10 cellular contexts compared by ENCODE assay signal in the genomic region with DNA sequence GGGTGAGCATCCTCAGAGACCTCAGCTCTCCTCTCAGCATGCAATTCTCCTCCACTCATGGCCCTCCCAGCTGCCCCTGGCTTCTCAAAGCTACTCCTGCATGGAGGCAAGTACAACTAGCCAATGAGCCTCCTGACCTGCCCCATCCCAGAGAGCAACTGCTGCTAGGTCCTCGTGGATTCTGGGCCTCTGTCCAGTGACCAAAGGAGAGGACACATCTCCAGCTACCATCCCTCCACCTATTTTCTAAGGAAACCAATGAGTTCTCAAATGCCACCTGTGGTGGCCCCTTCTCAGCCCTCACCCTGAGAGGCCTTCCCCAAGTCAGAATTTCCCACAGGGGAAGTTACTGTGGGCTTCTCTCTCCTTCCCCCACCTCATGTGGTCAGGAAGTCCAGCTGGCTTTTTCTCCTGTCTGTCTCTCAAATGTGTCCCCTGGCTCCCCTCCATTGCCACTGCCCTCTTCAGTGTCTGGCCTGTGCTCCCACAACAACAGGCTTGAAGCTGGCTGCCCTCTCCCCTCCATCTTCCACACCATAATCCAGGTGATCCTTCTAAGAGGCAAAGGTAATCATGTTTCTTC. TPM values are rescaled to one million over a fixed set of nuclear protein-coding genes. Genes with fewer than 3 reads are reported as not detected.
DNase-seq lines count a peak whose midpoint lies in the region; ATAC-seq and TF ChIP-seq lines count a peak whose summit lies in the region.
"Had no signal": no experiment of that assay in that cellular context is flagged by ENCODE, and none has a peak within 500 bp of the region (broad histone marks: within the 10 kb centered on the region; RNA-seq: fewer than 3 reads in every experiment).

No MANE protein-coding gene starts in this region.

- peak overlapping the region; percentile 95 for H2AK5ac ChIP-seq in IMR-90 (ENCODE audit: low read depth, low read length)

- intact Hi-C loops in IMR-90 (cut with micrococcal nuclease): loop anchor here (5.0 to 10.0 kb wide), 3 partner anchors 72 to 200 kb away; no protein-coding TSS in a partner anchor
- intact Hi-C loops in esophagus squamous epithelium (cut with DNase I): no loop called here

- peak overlapping the region; percentile 82 for H4K91ac ChIP-seq in IMR-90 (ENCODE audit: insufficient read depth, low read depth, low read length)

- peak overlapping the region; percentile 94 for H3K27ac Mint-ChIP-seq in activated naive CD8-positive, alpha-beta T cell treated with anti-CD3 and anti-CD28 coated beads, Interleukin-2, amount 50 U/mL, for 24 hours
- H3K27ac Mint-ChIP-seq in nephron: peak overlapping the region; percentile 28 to 84 (median 79)

- no peaks in the 10 kb centered on the region for H4K20me1 ChIP-seq in IMR-90 (ENCODE audit: insufficient read depth, low read length)

- 0 out of 2 replicates have a peak overlapping the region, but pooled peaks have one; percentile 22 for H3K18ac ChIP-seq in IMR-90 (ENCODE audit: low read depth, low read length)

- WGBS in IMR-90 (ENCODE audit: extremely low coverage in 2 of 2, insufficient read length in 1 of 2), 2 experiments: 60% methylated on average over 1 of the region's 1 CpG; no CpG with 5 or more reads in 1 of the 2 experiments
- 75 to 86% methylated on average over 1 of the region's 1 CpG for WGBS in esophagus squamous epithelium, 2 donors

- dilution Hi-C loops in IMR-90 (cut with HindIII; ENCODE audit: low sequenced_read_pairs, unreplicated experiment): no loop called here

- H3K36me3 ChIP-seq in IMR-90 (ENCODE audit: control insufficient read depth, insufficient read depth, low read length) (no peaks in the 10 kb centered on the region), esophagus squamous epithelium (no peaks in the 10 kb centered on the region)
- H3K36me3 ChIP-seq: MG63 had no signal

- peaks cover 18% of the 10 kb centered on the region for H3K9me1 ChIP-seq in IMR-90 (ENCODE audit: insufficient read depth, low read length)

- H3K14ac ChIP-seq in IMR-90 (replicated peaks; ENCODE audit: low read depth, low read length): peak overlapping the region; percentile 46

- peak overlapping the region; percentile 98; the same call in 2 of the 3 replicates for H2BK15ac ChIP-seq in IMR-90 (ENCODE audit: low read depth, low read length)

- no peaks in the 10 kb centered on the region for H3K27me3 ChIP-seq in IMR-90 (ENCODE audit: control insufficient read depth, insufficient read depth, low read length)
- H3K27me3 ChIP-seq in esophagus squamous epithelium: no peaks in the 10 kb centered on the region
- H3K27me3 ChIP-seq: MG63 had no signal

- H3K27ac ChIP-seq in IMR-90 (ENCODE audit: insufficient read depth, low read length) (no peak overlapping the region), esophagus squamous epithelium (peak overlapping the region in 2 of 4 donors; percentile 32 to 68)

- no peak for ATAC-seq in IMR-90 (ENCODE audit: low read depth)
- no peak for ATAC-seq in activated naive CD8-positive, alpha-beta T cell treated with anti-CD3 and anti-CD28 coated beads, Interleukin-2, amount 50 U/mL, for 24 hours

- no peak overlapping the region for H2AK9ac ChIP-seq in IMR-90 (replicated peaks; ENCODE audit: low read depth, low read length, poor library complexity)

- TF ChIP-seq POLR2A in IMR-90 (IDR thresholded peaks at IDR 0.05; ENCODE audit: low read depth, low read length): no peak
- no peak for TF ChIP-seq POLR2A in esophagus squamous epithelium (IDR thresholded peaks at IDR 0.05)

- no peak for TF ChIP-seq RAD21 in IMR-90 (IDR thresholded peaks at IDR 0.05; ENCODE audit: low read length)

- POLR2A ChIA-PET in IMR-90 (lab: Charles Lee; ENCODE audit: unreplicated experiment): no interaction called here

- peaks cover 75% of the 10 kb centered on the region for H3K4me1 Mint-ChIP-seq in activated naive CD8-positive, alpha-beta T cell treated with anti-CD3 and anti-CD28 coated beads, Interleukin-2, amount 50 U/mL, for 24 hours
- H3K4me1 Mint-ChIP-seq in nephron: peaks cover 59% of the 10 kb centered on the region

- H2BK5ac ChIP-seq in IMR-90 (ENCODE audit: low read depth, low read length, poor library complexity, severe bottlenecking): peak overlapping the region; percentile 17

- peak overlapping the region; percentile 48 for H3K4me3 Mint-ChIP-seq in activated naive CD8-positive, alpha-beta T cell treated with anti-CD3 and anti-CD28 coated beads, Interleukin-2, amount 50 U/mL, for 24 hours
- H3K4me3 Mint-ChIP-seq in nephron: no peak overlapping the region

- BruUV-seq in IMR-90 (replicated peaks; lab: Mats Ljungman, UMichigan): no TSS peak

- no peaks in the 10 kb centered on the region for H3K27me3 Mint-ChIP-seq in activated naive CD8-positive, alpha-beta T cell treated with anti-CD3 and anti-CD28 coated beads, Interleukin-2, amount 50 U/mL, for 24 hours
- peaks cover 3% of the 10 kb centered on the region for H3K27me3 Mint-ChIP-seq in nephron (ENCODE audit: low read depth)

- no peak overlapping the region for H3K56ac ChIP-seq in IMR-90 (ENCODE audit: extremely low read depth, insufficient read depth, low read length)

- CTCF ChIA-PET in IMR-90 (lab: Yijun Ruan, JAX): no interaction called here

- DNase-seq in NOMO-1 (lab: John Stamatoyannopoulos, UW; ENCODE audit: unreplicated experiment in 2 of 2): peak; percentile 4 to 10
- DNase-seq in NOMO-1 treated with dmso at 0.1 percent for 144 hours (lab: John Stamatoyannopoulos, UW; ENCODE audit: unreplicated experiment): no peak
- no peak for DNase-seq in IMR-90
- no peak for DNase-seq in activated naive CD8-positive, alpha-beta T cell treated with anti-CD3 and anti-CD28 coated beads, Interleukin-2, amount 50 U/mL, for 24 hours
- no peak for DNase-seq in esophagus squamous epithelium (lab: John Stamatoyannopoulos, UW)
- no peak for DNase-seq in NCI-H2196 (lab: John Stamatoyannopoulos, UW; ENCODE audit: unreplicated experiment)
- DNase-seq in NCI-H82 (lab: John Stamatoyannopoulos, UW): no peak
- DNase-seq: activated gamma-delta T cell had no signal

- H4K8ac ChIP-seq in IMR-90 (ENCODE audit: low read depth in 2 of 2, low read length in 2 of 2): peak overlapping the region in 1 of 2 experiments; percentile 3; a peak in 1 of 4 replicates

- H3K4me3 ChIP-seq in IMR-90 (ENCODE audit: insufficient read depth, low read depth, low read length) (no peak overlapping the region), esophagus squamous epithelium (no peak overlapping the region)
- H3K4me3 ChIP-seq: MG63 had no signal

- peak overlapping the region; percentile 35; the same call in 1 of the 2 replicates for H4K5ac ChIP-seq in IMR-90 (ENCODE audit: low read depth, low read length)

- 0 out of 4 replicates have a peak, but pooled peaks cover 0 to 11% of the 10 kb centered on the region in 2 experiments for H3K79me1 ChIP-seq in IMR-90 (ENCODE audit: low read depth in 1 of 2, low read length in 2 of 2)

- H3K4ac ChIP-seq in IMR-90 (ENCODE audit: low read depth, low read length): peak overlapping the region; percentile 76

- H2BK20ac ChIP-seq in IMR-90 (ENCODE audit: low read depth, low read length): peak overlapping the region; percentile 88

- peak overlapping the region; percentile 99 for H2BK120ac ChIP-seq in IMR-90 (ENCODE audit: low read depth, low read length)

- H3K9me3 ChIP-seq in IMR-90 (ENCODE audit: control insufficient read depth, insufficient read depth, low read length): no peaks in the 10 kb centered on the region
- H3K9me3 ChIP-seq in esophagus squamous epithelium: no peaks in the 10 kb centered on the region
- H3K9me3 ChIP-seq: MG63 had no signal

- in situ Hi-C loops in IMR-90 (cut with MboI; ENCODE audit: low sequenced_read_pairs): no loop called here

- H3K4me1 ChIP-seq in IMR-90 (ENCODE audit: control insufficient read depth, insufficient read depth, low read length) (peaks cover 21% of the 10 kb centered on the region), esophagus squamous epithelium (peaks cover 16 to 54% (median 29%) of the 10 kb centered on the region in 3 donors)

- no peak overlapping the region for H2AFZ ChIP-seq in IMR-90 (replicated peaks; ENCODE audit: low read length, poor library complexity)

- no peak overlapping the region for H3K9ac ChIP-seq in IMR-90 (ENCODE audit: low read depth, low read length)

- H3K23ac ChIP-seq in IMR-90 (ENCODE audit: low read depth, low read length): no peak overlapping the region

- H3K4me2 ChIP-seq in IMR-90 (ENCODE audit: low read depth, low read length): no peak overlapping the region

- no peaks in the 10 kb centered on the region for H3K9me3 Mint-ChIP-seq in activated naive CD8-positive, alpha-beta T cell treated with anti-CD3 and anti-CD28 coated beads, Interleukin-2, amount 50 U/mL, for 24 hours
- H3K9me3 Mint-ChIP-seq in nephron: no peaks in the 10 kb centered on the region

- no peaks in the 10 kb centered on the region for H3K36me3 Mint-ChIP-seq in activated naive CD8-positive, alpha-beta T cell treated with anti-CD3 and anti-CD28 coated beads, Interleukin-2, amount 50 U/mL, for 24 hours (ENCODE audit: low read depth)
- H3K36me3 Mint-ChIP-seq in nephron (ENCODE audit: low read depth): no peaks in the 10 kb centered on the region

- TF ChIP-seq CTCF in IMR-90 (conservative IDR thresholded peaks at IDR 0.05; ENCODE audit: low read depth, low read length): no peak
- no peak for TF ChIP-seq CTCF in nephron (IDR thresholded peaks at IDR 0.05; ENCODE audit: unreplicated experiment in 3 of 3)
- TF ChIP-seq CTCF in esophagus squamous epithelium (IDR thresholded peaks at IDR 0.05): no peak

TF ChIP-seq in IMR-90, 13 proteins besides CTCF, POLR2A, EP300 and RAD21 (continues in another document):
- TF ChIP-seq MXI1 (IDR thresholded peaks at IDR 0.05; ENCODE audit: borderline replicate concordance, low read depth, low read length): no peak
- TF ChIP-seq, protein P1, sequence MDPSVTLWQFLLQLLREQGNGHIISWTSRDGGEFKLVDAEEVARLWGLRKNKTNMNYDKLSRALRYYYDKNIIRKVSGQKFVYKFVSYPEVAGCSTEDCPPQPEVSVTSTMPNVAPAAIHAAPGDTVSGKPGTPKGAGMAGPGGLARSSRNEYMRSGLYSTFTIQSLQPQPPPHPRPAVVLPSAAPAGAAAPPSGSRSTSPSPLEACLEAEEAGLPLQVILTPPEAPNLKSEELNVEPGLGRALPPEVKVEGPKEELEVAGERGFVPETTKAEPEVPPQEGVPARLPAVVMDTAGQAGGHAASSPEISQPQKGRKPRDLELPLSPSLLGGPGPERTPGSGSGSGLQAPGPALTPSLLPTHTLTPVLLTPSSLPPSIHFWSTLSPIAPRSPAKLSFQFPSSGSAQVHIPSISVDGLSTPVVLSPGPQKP (IDR thresholded peaks at IDR 0.05; ENCODE audit: borderline replicate concordance, low read depth, low read length): no peak
- TF ChIP-seq BHLHE40 (IDR thresholded peaks at IDR 0.05; ENCODE audit: low read depth, low read length): no peak
- no peak for TF ChIP-seq CEBPB (IDR thresholded peaks at IDR 0.05; ENCODE audit: low read depth, low read length)
- no peak for TF ChIP-seq MAZ (IDR thresholded peaks at IDR 0.05; ENCODE audit: borderline replicate concordance, low read depth, low read length)
- TF ChIP-seq FOS (IDR thresholded peaks at IDR 0.05; ENCODE audit: low read depth, low read length): no peak

RNA-seq across cellular contexts. Expression of a gene that starts 43.0 kb away (rescaled TPM):
- under 0.01 TPM in 1 of 2 replicates, not detected in the other for total RNA-seq in IMR-90 (2012; rRNA removed)
- polyA plus RNA-seq in IMR-90 (2012; rRNA removed): 0.07 and 0.14 TPM in 2 replicates
- polyA plus RNA-seq in IMR-90 (2012; cell fraction: cytosol; rRNA removed): 0.05 and 0.19 TPM in 2 replicates
- polyA plus RNA-seq in IMR-90 (2012; cell fraction: nucleus; rRNA removed; ENCODE audit: low replicate concordance): 0.12 TPM in 1 of 2 replicates, not detected in the other
- total RNA-seq in esophagus squamous epithelium: 1 to 10 TPM in 1 of 4 donors, under 1 TPM in 2, not detected in 1; 0.27 to 1.1 (median 0.38) TPM

Comparison
In these comparisons a context has a peak if more than half of its experiments do, and no peak if none do; other contexts are left out.
1. DNase-seq: peak in NOMO-1 (2 of 2); none in NOMO-1 treated with dmso at 0.1 percent for 144 hours (single experiment), IMR-90 (single experiment), activated naive CD8-positive, alpha-beta T cell treated with anti-CD3 and anti-CD28 coated beads, Interleukin-2, amount 50 U/mL, for 24 hours (single experiment), esophagus squamous epithelium (single experiment), NCI-H2196 (single experiment) and NCI-H82 (single experiment).